Comparison of ENCODE assay signal across 8 cellular contexts in the genomic region with DNA sequence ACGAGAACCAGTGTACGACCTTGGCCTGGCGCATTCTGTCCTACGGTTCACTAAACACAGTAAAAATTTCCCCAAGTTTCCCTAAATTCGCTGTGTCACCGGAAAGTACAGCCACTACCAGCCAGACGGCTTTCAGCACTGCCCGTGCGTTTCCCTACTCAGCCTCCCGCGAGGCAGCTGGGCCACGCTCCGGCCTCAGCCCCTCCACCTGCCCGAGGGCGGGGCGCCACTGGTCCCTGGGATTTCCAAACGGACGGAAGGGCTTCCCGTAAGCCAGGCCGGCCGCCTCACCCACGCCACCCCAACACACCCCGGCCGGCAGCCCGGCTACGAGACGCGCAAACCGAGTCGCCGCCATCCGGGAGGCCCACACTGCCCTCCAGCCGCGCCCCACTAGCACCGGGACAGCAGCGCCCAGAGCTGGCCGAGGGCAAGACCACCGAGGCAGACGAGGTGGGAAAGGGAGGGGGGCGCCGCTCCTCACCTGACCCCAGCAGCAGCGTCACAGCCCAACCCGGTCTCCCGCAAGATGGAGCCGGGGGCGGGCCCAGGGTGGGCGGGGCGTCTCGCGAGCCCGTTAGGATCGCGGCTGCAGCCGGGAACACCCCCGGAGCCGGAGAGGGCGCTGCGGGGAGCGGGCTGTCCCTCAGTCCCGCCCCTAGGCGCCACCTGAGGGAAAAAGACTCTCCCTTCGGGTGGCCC. TPM values are rescaled to one million over a fixed set of nuclear protein-coding genes. Genes with fewer than 3 reads are reported as not detected.
A peak's percentile ranks its signal among the peaks of the same experiment; 100 is the strongest.
DNase-seq lines count a peak whose midpoint lies in the region; ATAC-seq and TF ChIP-seq lines count a peak whose summit lies in the region.

A gene (minus strand): TSS at position 531 of the 702 bp plus-strand sequence. CDS start 13,202 bp downstream, outside the sequence.

- 0 to 1% (median 0%) methylated on average over 43 to 62 of the region's 62 CpGs for WGBS in psoas muscle, 3 donors
- WGBS in urinary bladder: under 1% methylated on average over 62 of the region's 62 CpGs

- no peaks in the 10 kb centered on the region for H3K36me3 ChIP-seq in psoas muscle (ENCODE audit: insufficient read depth in 1 of 2, low read depth in 1 of 2)
- H3K36me3 ChIP-seq in urinary bladder (ENCODE audit: insufficient read depth): peaks cover 2% of the 10 kb centered on the region

- H3K4me1 ChIP-seq in psoas muscle (peaks cover 35% of the 10 kb centered on the region), urinary bladder (ENCODE audit: insufficient read depth) (no peaks in the 10 kb centered on the region)

- H3K9me3 ChIP-seq in T-helper 17 cell (ENCODE audit: control insufficient read depth, low read length, poor library complexity, severe bottlenecking) (no peaks in the 10 kb centered on the region), psoas muscle (no peaks in the 10 kb centered on the region)

- DNase-seq in NCI-H146 (lab: John Stamatoyannopoulos, UW) (peak; percentile 96), T-helper 17 cell (peak; percentile 83 to 95 (median 92)), amygdala (lab: John Stamatoyannopoulos, UW) (peak; percentile 45 to 95 (median 82)), left ventricle myocardium superior (peak; percentile 97), psoas muscle (peak; percentile 95 to 96)

- peak; percentile 21 for TF ChIP-seq CTCF in psoas muscle (IDR thresholded peaks at IDR 0.05)

- peak within 1 kb of the TSS; percentile 95 for H3K27ac Mint-ChIP-seq in T-helper 17 cell

- H3K4me1 Mint-ChIP-seq in T-helper 17 cell: peaks cover 26% of the 10 kb centered on the region

- no peaks in the 10 kb centered on the region for H3K27me3 Mint-ChIP-seq in T-helper 17 cell

- H3K27me3 ChIP-seq in psoas muscle (ENCODE audit: insufficient read depth in 3 of 3, low read length in 2 of 3): no peaks in the 10 kb centered on the region

- intact Hi-C loops in left ventricle myocardium superior (cut with micrococcal nuclease) (no loop called here), psoas muscle (cut with DNase I) (loop anchor here in 1 of 2 donors (5.0 kb wide), 1 partner anchor 84 kb away; a partner anchor contains a TSS)

- H3K4me3 ChIP-seq in psoas muscle (peak within 1 kb of the TSS; percentile 79), urinary bladder (ENCODE audit: low read depth, low read length) (peak within 1 kb of the TSS; percentile 83)

- no peaks in the 10 kb centered on the region for H3K36me3 Mint-ChIP-seq in T-helper 17 cell (ENCODE audit: low read depth)

- peak; percentile 94 for ATAC-seq in GM18498 (IDR thresholded peaks at IDR 0.05; ENCODE audit: unreplicated experiment)
- ATAC-seq in HG02870 (IDR thresholded peaks at IDR 0.05; ENCODE audit: unreplicated experiment): peak; percentile 86
- peak; percentile 96 for ATAC-seq in T-helper 17 cell
- peak; percentile 99 for ATAC-seq in left ventricle myocardium superior
- ATAC-seq in psoas muscle: peak; percentile 91 to 96 (median 94)

- peak within 1 kb of the TSS; percentile 96 for H3K4me3 Mint-ChIP-seq in T-helper 17 cell

- H3K27ac ChIP-seq in psoas muscle: peak within 1 kb of the TSS; percentile 95
- peak within 1 kb of the TSS; percentile 97 for H3K27ac ChIP-seq in urinary bladder (ENCODE audit: low read depth)

RNA-seq across cellular contexts. Expression of the gene that starts here (rescaled TPM):
- total RNA-seq in T-helper 17 cell (100 to 1,000 TPM in 1 of 2 donors, 10 to 100 TPM in 1; 94.9 to 117 TPM), left ventricle myocardium superior (116 TPM), psoas muscle (100 to 1,000 TPM; 134 to 205 (median 161) TPM), urinary bladder (54.0 TPM)
- polyA plus RNA-seq in psoas muscle (100 to 1,000 TPM in 1 of 3 donors, 10 to 100 TPM in 2; 69.0 to 166 (median 99.1) TPM), urinary bladder (103 TPM)

Comparison
In these comparisons a context has a peak if more than half of its experiments do, and no peak if none do; other contexts are left out.
1. Peak in every context shown above with its lines: DNase-seq, ATAC-seq, H3K4me3 ChIP-seq and H3K27ac ChIP-seq.